ENCODE assay signal across 9 cellular contexts in the genomic region with DNA sequence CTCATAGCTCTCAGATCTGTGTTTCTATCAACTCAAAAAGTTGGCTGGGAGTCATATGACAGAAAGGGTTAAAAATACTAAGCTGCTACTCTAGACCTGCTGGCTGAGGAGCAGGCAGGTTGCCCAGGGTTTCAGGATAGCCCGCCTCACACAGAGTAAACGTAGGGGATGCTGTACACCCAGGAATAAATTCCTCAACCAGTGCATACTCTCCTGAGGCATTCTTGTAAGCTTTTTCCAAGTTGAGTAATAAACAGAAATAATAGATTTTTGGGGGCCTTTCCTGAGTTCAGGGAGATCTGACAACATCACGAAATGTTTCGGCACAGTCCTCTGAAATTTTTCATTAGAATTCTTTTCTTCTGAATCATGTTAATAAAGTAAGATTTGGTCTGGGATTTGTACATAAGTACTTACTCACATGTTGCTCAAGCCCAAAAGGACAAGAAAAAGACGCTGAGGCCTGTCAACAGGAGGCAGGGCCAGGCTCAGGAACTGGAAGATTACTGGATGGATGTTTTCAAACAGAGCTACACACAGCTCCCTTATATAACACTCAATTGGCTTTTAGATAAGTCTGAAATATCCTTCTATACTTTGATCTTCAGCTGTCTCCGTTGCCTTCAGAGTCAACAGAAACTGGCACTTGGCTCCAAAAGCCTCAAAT. TPM values are rescaled to one million over a fixed set of nuclear protein-coding genes. Genes with fewer than 3 reads are reported as not detected.
A peak's percentile ranks its signal among the peaks of the same experiment; 100 is the strongest.
DNase-seq lines count a peak whose midpoint lies in the region; ATAC-seq, FAIRE-seq and TF ChIP-seq lines count a peak whose summit lies in the region.
"Had no signal": no experiment of that assay in that cellular context is flagged by ENCODE, and none has a peak within 500 bp of the region (broad histone marks: within the 10 kb centered on the region; RNA-seq: fewer than 3 reads in every experiment).

No MANE protein-coding gene starts in this region.

- TF ChIP-seq CTCF in breast epithelium (IDR thresholded peaks at IDR 0.05) (no peak), progenitor cell of endocrine pancreas (IDR thresholded peaks at IDR 0.05; ENCODE audit: unreplicated experiment) (no peak)

- H3K4me3 ChIP-seq in breast epithelium = no peak overlapping the region

- no peaks in the 10 kb centered on the region for H3K9me3 Mint-ChIP-seq in stimulated activated effector memory CD8-positive, alpha-beta T cell treated with anti-CD3 and anti-CD28 coated beads, Interleukin-12 subunit alpha, Interleukin-12 subunit beta, amount 100 ng/mL, for 72 hours
- no peaks in the 10 kb centered on the region for H3K9me3 Mint-ChIP-seq in stimulated activated naive CD8-positive, alpha-beta T cell treated with anti-CD3 and anti-CD28 coated beads, Interleukin-15, amount 100 ng/mL, for 72 hours
- peaks cover 7% of the 10 kb centered on the region for H3K9me3 Mint-ChIP-seq in progenitor cell of endocrine pancreas (ENCODE audit: low read depth)

- intact Hi-C loops in breast epithelium (cut with DNase I; ENCODE audit: low total_unique reads) = no loop called here

- ATAC-seq in stimulated activated effector memory CD8-positive, alpha-beta T cell treated with anti-CD3 and anti-CD28 coated beads, Interleukin-12 subunit alpha, Interleukin-12 subunit beta, amount 100 ng/mL, for 72 hours = no peak
- no peak for ATAC-seq in stimulated activated naive CD8-positive, alpha-beta T cell treated with anti-CD3 and anti-CD28 coated beads, Interleukin-15, amount 100 ng/mL, for 72 hours
- no peak for ATAC-seq in HG02852 (IDR thresholded peaks at IDR 0.05; ENCODE audit: unreplicated experiment)

- DNase-seq in HS-27A (ENCODE audit: low read depth) = peak; percentile 91
- no peak for DNase-seq in breast epithelium (ENCODE audit: low spot score in 2 of 2)
- peak; percentile 33 for DNase-seq in kidney glomerular epithelial cell (lab: John Stamatoyannopoulos, UW)
- DNase-seq in stimulated activated effector memory CD8-positive, alpha-beta T cell treated with anti-CD3 and anti-CD28 coated beads, Interleukin-12 subunit alpha, Interleukin-12 subunit beta, amount 100 ng/mL, for 72 hours (ENCODE audit: low spot score in 2 of 2) = no peak
- no peak for DNase-seq in GM12891 (ENCODE audit: insufficient read length, low spot score)
- DNase-seq in stimulated activated naive CD8-positive, alpha-beta T cell treated with anti-CD3 and anti-CD28 coated beads, Interleukin-15, amount 100 ng/mL, for 72 hours = no peak
- DNase-seq in progenitor cell of endocrine pancreas (ENCODE audit: low spot score, unreplicated experiment) = no peak
- DNase-seq: NCI-H446 treated with DMSO at 0.1 percent for 48 hours had no signal

- TF ChIP-seq POLR2A in breast epithelium (IDR thresholded peaks at IDR 0.05) (no peak), GM12891 (IDR thresholded peaks at IDR 0.05; ENCODE audit: low read depth, low read length) (no peak)

- FAIRE-seq in GM12891 (lab: Jason Lieb, UNC) = no peak

- peaks cover 6 to 7% of the 10 kb centered on the region in 2 donors for H3K4me1 ChIP-seq in breast epithelium

- H3K27me3 Mint-ChIP-seq in stimulated activated naive CD8-positive, alpha-beta T cell treated with anti-CD3 and anti-CD28 coated beads, Interleukin-15, amount 100 ng/mL, for 72 hours = no peaks in the 10 kb centered on the region
- no peaks in the 10 kb centered on the region for H3K27me3 Mint-ChIP-seq in progenitor cell of endocrine pancreas

- H3K9me3 ChIP-seq in breast epithelium = no peaks in the 10 kb centered on the region

- H3K27ac Mint-ChIP-seq in stimulated activated effector memory CD8-positive, alpha-beta T cell treated with anti-CD3 and anti-CD28 coated beads, Interleukin-12 subunit alpha, Interleukin-12 subunit beta, amount 100 ng/mL, for 72 hours = peak overlapping the region; percentile 61
- no peak overlapping the region for H3K27ac Mint-ChIP-seq in stimulated activated naive CD8-positive, alpha-beta T cell treated with anti-CD3 and anti-CD28 coated beads, Interleukin-15, amount 100 ng/mL, for 72 hours
- H3K27ac Mint-ChIP-seq in progenitor cell of endocrine pancreas = no peak overlapping the region

- H3K36me3 ChIP-seq in breast epithelium = no peaks in the 10 kb centered on the region

- H3K4me3 Mint-ChIP-seq in stimulated activated effector memory CD8-positive, alpha-beta T cell treated with anti-CD3 and anti-CD28 coated beads, Interleukin-12 subunit alpha, Interleukin-12 subunit beta, amount 100 ng/mL, for 72 hours = no peak overlapping the region
- H3K4me3 Mint-ChIP-seq in stimulated activated naive CD8-positive, alpha-beta T cell treated with anti-CD3 and anti-CD28 coated beads, Interleukin-15, amount 100 ng/mL, for 72 hours = no peak overlapping the region
- H3K4me3 Mint-ChIP-seq in progenitor cell of endocrine pancreas (ENCODE audit: low read depth) = no peak overlapping the region

- H3K27ac ChIP-seq in breast epithelium = peak overlapping the region; percentile 66 to 86

- no peaks in the 10 kb centered on the region for H3K36me3 Mint-ChIP-seq in stimulated activated effector memory CD8-positive, alpha-beta T cell treated with anti-CD3 and anti-CD28 coated beads, Interleukin-12 subunit alpha, Interleukin-12 subunit beta, amount 100 ng/mL, for 72 hours
- H3K36me3 Mint-ChIP-seq in progenitor cell of endocrine pancreas (ENCODE audit: insufficient read depth) = no peaks in the 10 kb centered on the region

- no peaks in the 10 kb centered on the region for H3K27me3 ChIP-seq in breast epithelium

- peaks cover 42% of the 10 kb centered on the region for H3K4me1 Mint-ChIP-seq in stimulated activated effector memory CD8-positive, alpha-beta T cell treated with anti-CD3 and anti-CD28 coated beads, Interleukin-12 subunit alpha, Interleukin-12 subunit beta, amount 100 ng/mL, for 72 hours
- peaks cover 11% of the 10 kb centered on the region for H3K4me1 Mint-ChIP-seq in stimulated activated naive CD8-positive, alpha-beta T cell treated with anti-CD3 and anti-CD28 coated beads, Interleukin-15, amount 100 ng/mL, for 72 hours
- no peaks in the 10 kb centered on the region for H3K4me1 Mint-ChIP-seq in progenitor cell of endocrine pancreas (ENCODE audit: low read depth)

TF ChIP-seq in GM12891, 5 proteins besides CTCF, POLR2A, EP300 and RAD21:
- TF ChIP-seq POLR2AphosphoS5 (IDR thresholded peaks at IDR 0.05; ENCODE audit: low read depth, low read length) = no peak
- no peak for TF ChIP-seq SPI1 (IDR thresholded peaks at IDR 0.05; ENCODE audit: low read depth, low read length)
- TF ChIP-seq PAX5 (IDR thresholded peaks at IDR 0.05; ENCODE audit: insufficient read depth, low read length, severe bottlenecking) = no peak
- no peak for TF ChIP-seq POU2F2 (IDR thresholded peaks at IDR 0.05; ENCODE audit: low read depth, low read length)
- TF ChIP-seq TAF1 (IDR thresholded peaks at IDR 0.05; ENCODE audit: low read depth, low read length) = no peak
TF ChIP-seq in GM12891: peak in this region for 0.

RNA-seq across cellular contexts. Expression of a gene that starts 41.0 kb away (rescaled TPM):
- total RNA-seq in breast epithelium (100 to 1,000 TPM; 127 to 287 (median 167) TPM), progenitor cell of endocrine pancreas (4.9 and 6.6 TPM in 2 replicates)
- 2.5 TPM for polyA plus RNA-seq in GM12891 (2012; ENCODE audit: low read depth, missing spikeins)

Comparison
In these comparisons a context has a peak if more than half of its experiments do, and no peak if none do; other contexts are left out.
1. DNase-seq: peak in HS-27A (single experiment) and kidney glomerular epithelial cell (single experiment); none in breast epithelium (0 of 2), stimulated activated effector memory CD8-positive, alpha-beta T cell treated with anti-CD3 and anti-CD28 coated beads, Interleukin-12 subunit alpha, Interleukin-12 subunit beta, amount 100 ng/mL, for 72 hours (0 of 2), GM12891 (single experiment), stimulated activated naive CD8-positive, alpha-beta T cell treated with anti-CD3 and anti-CD28 coated beads, Interleukin-15, amount 100 ng/mL, for 72 hours (0 of 2) and progenitor cell of endocrine pancreas (single experiment).
2. RNA of a gene that starts 41.0 kb away (total RNA-seq): 127 to 287 TPM in breast epithelium; 4.9 to 6.6 TPM in progenitor cell of endocrine pancreas; every median in the first group is over 10 times any median in the second.